9 cellular contexts compared by ENCODE assay signal in genomic region chr9:126683698-126684044, GRCh38.
"Had no signal": no experiment of that assay in that cellular context is flagged by ENCODE, and none has a peak within 500 bp of the region (broad histone marks: within the 10 kb centered on the region; RNA-seq: fewer than 3 reads in every experiment).

No MANE protein-coding gene starts in this region.

- H3K4me3 ChIP-seq: gastrocnemius medialis, prostate gland had no signal

- DNase-seq: activated CD4-positive, alpha-beta T cell treated with anti-CD3 and anti-CD28 coated beads for 1 hour; activated CD4-positive, alpha-beta T cell treated with anti-CD3 and anti-CD28 coated beads, Interleukin-2, amount 50 U/mL, for 48 hours; activated naive CD4-positive, alpha-beta T cell treated with anti-CD3 and anti-CD28 coated beads for 36 hours; dorsolateral prefrontal cortex; gastrocnemius medialis; stimulated activated naive CD4-positive, alpha-beta T cell; transverse colon had no signal

- ATAC-seq: gastrocnemius medialis, sciatic nerve had no signal

- H3K27ac Mint-ChIP-seq: activated naive CD4-positive, alpha-beta T cell treated with anti-CD3 and anti-CD28 coated beads for 36 hours had no signal

- H3K27ac ChIP-seq: dorsolateral prefrontal cortex, gastrocnemius medialis, prostate gland, transverse colon had no signal

- H3K9me3 Mint-ChIP-seq: activated naive CD4-positive, alpha-beta T cell treated with anti-CD3 and anti-CD28 coated beads for 36 hours had no signal

- H3K9me3 ChIP-seq: gastrocnemius medialis, prostate gland, transverse colon had no signal

- H3K4me1 ChIP-seq: gastrocnemius medialis, prostate gland had no signal

- H3K4me3 Mint-ChIP-seq: activated naive CD4-positive, alpha-beta T cell treated with anti-CD3 and anti-CD28 coated beads for 36 hours had no signal

- H3K36me3 ChIP-seq: gastrocnemius medialis, prostate gland, transverse colon had no signal
